3 cellular contexts compared by ENCODE assay signal in genomic region chr4:7195138-7195510, GRCh38.
"Had no signal": no experiment of that assay in that cellular context is flagged by ENCODE, and none has a peak within 500 bp of the region (broad histone marks: within the 10 kb centered on the region; RNA-seq: fewer than 3 reads in every experiment).

No MANE protein-coding gene starts in this region.

- H3K36me3 ChIP-seq: pancreas, stomach had no signal

- H3K27ac ChIP-seq: pancreas, stomach had no signal

- H3K4me3 ChIP-seq: pancreas, stomach had no signal

- DNase-seq: SIG-M5, stomach had no signal

- H3K9me3 ChIP-seq: pancreas, stomach had no signal
